Comparison of ENCODE assay signal across 8 cellular contexts in genomic region chr16:57899771-57900661, GRCh38.
DNase-seq lines count a peak whose midpoint lies in the region; ATAC-seq, FAIRE-seq and TF ChIP-seq lines count a peak whose summit lies in the region.

No MANE protein-coding gene starts in this region.

- intact Hi-C loops in Panc1 (cut with micrococcal nuclease; ENCODE audit: unreplicated experiment), result loop anchor here (2.0 kb wide), 1 partner anchor 105 kb away; no protein-coding TSS in a partner anchor

- BruUV-seq in Panc1 (replicated peaks; lab: Mats Ljungman, UMichigan), result no TSS peak

- in situ Hi-C loops in Panc1 (cut with HindIII; ENCODE audit: low pct_unique_long_range_greater_than_20kb, low sequenced_read_pairs), result no loop called here

- FAIRE-seq in D721Med (lab: Jason Lieb, UNC), result no peak

- no peak overlapping the region for H3K27ac ChIP-seq in Panc1 (ENCODE audit: low read length)
- no peak overlapping the region for H3K27ac ChIP-seq in neutrophil
- H3K27ac ChIP-seq in substantia nigra (ENCODE audit: low read depth, low read length, poor library complexity, severe bottlenecking), result no peak overlapping the region

- ATAC-seq in Panc1, result peak; percentile 74
- no peak for ATAC-seq in HG03097 (IDR thresholded peaks at IDR 0.05; ENCODE audit: low FRiP score, unreplicated experiment)

- no peaks in the 10 kb centered on the region for H3K27me3 ChIP-seq in Panc1 (ENCODE audit: control insufficient read depth, insufficient read depth, low read length)
- no peaks in the 10 kb centered on the region for H3K27me3 ChIP-seq in neutrophil

- H3K4me3 ChIP-seq in Panc1 (ENCODE audit: low read depth in 2 of 2, low read length in 2 of 2) (no peak overlapping the region), fibroblast of pulmonary artery (replicated peaks; ENCODE audit: low read depth, low read length) (no peak overlapping the region), neutrophil (ENCODE audit: low read depth in 1 of 2, low read length in 1 of 2) (no peak overlapping the region)

- H3K4me1 ChIP-seq in Panc1 (ENCODE audit: control insufficient read depth, insufficient read depth, low read length) (no peaks in the 10 kb centered on the region), neutrophil (ENCODE audit: control insufficient read depth in 1 of 2, insufficient read depth in 1 of 2, low read depth in 1 of 2, low read length in 1 of 2) (peaks cover 2 to 12% of the 10 kb centered on the region in 2 experiments)

- DNase-seq in D721Med (ENCODE audit: insufficient read length, low spot score) (peak; percentile 20), HuH-7.5 (ENCODE audit: low spot score) (peak; percentile 50), Panc1 (ENCODE audit: low read depth, low spot score) (peak; percentile 36), fibroblast of pulmonary artery (ENCODE audit: low read depth) (peak; percentile 81), substantia nigra (lab: John Stamatoyannopoulos, UW) (peak in 41 of 49 donors; percentile 6 to 76 (median 52))
- peak; percentile 79 to 82 for DNase-seq in activated T-cell treated with anti-CD3 and anti-CD28 coated beads, Interleukin-2, amount 50 U/mL, for 48 hours

- CTCF ChIA-PET in Panc1 (lab: Charles Lee), result no interaction called here

- H3K9me3 ChIP-seq in Panc1 (ENCODE audit: control insufficient read depth, insufficient read depth, low read depth, low read length) (no peaks in the 10 kb centered on the region), neutrophil (no peaks in the 10 kb centered on the region)

- TF ChIP-seq CTCF in D721Med (IDR thresholded peaks at IDR 0.05; ENCODE audit: insufficient read depth, missing control alignments) (peak; percentile 84), Panc1 (IDR thresholded peaks at IDR 0.05) (peak; percentile 87), fibroblast of pulmonary artery (IDR thresholded peaks at IDR 0.05; ENCODE audit: low read length, missing control alignments) (peak; percentile 82), neutrophil (IDR thresholded peaks at IDR 0.05) (peak; percentile 81)

- POLR2A ChIA-PET in Panc1 (lab: Charles Lee), result no interaction called here

- H3K36me3 ChIP-seq in Panc1 (ENCODE audit: control insufficient read depth, insufficient read depth, low read length) (no peaks in the 10 kb centered on the region), neutrophil (no peaks in the 10 kb centered on the region)

Comparison
In these comparisons a context has a peak if more than half of its experiments do, and no peak if none do; other contexts are left out.
1. DNase-seq: peak in every context shown above with its lines; median percentile 81 in fibroblast of pulmonary artery; 80 in activated T-cell treated with anti-CD3 and anti-CD28 coated beads, Interleukin-2, amount 50 U/mL, for 48 hours; 52 in substantia nigra; 50 in HuH-7.5; 36 in Panc1; 20 in D721Med.